In genomic region chr16:4990415-4990814, GRCh38 we compare ENCODE assay signal across 29 cellular contexts. TPM values are rescaled to one million over a fixed set of nuclear protein-coding genes. Genes with fewer than 3 reads are reported as not detected.
"Had no signal": no experiment of that assay in that cellular context is flagged by ENCODE, and none has a peak within 500 bp of the region (broad histone marks: within the 10 kb centered on the region; RNA-seq: fewer than 3 reads in every experiment).

No MANE protein-coding gene starts in this region.

- H3K36me3 ChIP-seq: ascending aorta, brain microvascular endothelial cell, gastrocnemius medialis, heart left ventricle had no signal

- H3K4me1 ChIP-seq: ascending aorta, gastrocnemius medialis had no signal

- FAIRE-seq: bronchial epithelial cell, colon had no signal

- H3K9me3 ChIP-seq: ascending aorta, gastrocnemius medialis had no signal

- H3K27ac ChIP-seq: ascending aorta, brain microvascular endothelial cell, gastrocnemius medialis, heart left ventricle had no signal

- DNase-seq: activated CD4-positive, alpha-beta memory T cell treated with anti-CD3 and anti-CD28 coated beads for 36 hours; activated CD4-positive, alpha-beta T cell treated with anti-CD3 and anti-CD28 coated beads for 36 hours; activated CD4-positive, alpha-beta T cell treated with anti-CD3 and anti-CD28 coated beads, Interleukin-2, amount 10 ng/mL, durations not matched to agents 24 days and 14 days; activated CD4-positive, CD25-positive, alpha-beta regulatory T cell; activated CD4-positive, CD25-positive, alpha-beta regulatory T cell treated with anti-CD3 and anti-CD28 coated beads, Interleukin-2, amount 50 U/mL, for 72 hours; activated CD8-positive, alpha-beta memory T cell treated with anti-CD3 and anti-CD28 coated beads, Interleukin-2, amount 10 ng/mL, durations not matched to agents 7 days and 5 days; activated CD8-positive, alpha-beta memory T cell treated with anti-CD3 and anti-CD28 coated beads, Interleukin-2, amount 50 U/mL, for 4 hours; activated CD8-positive, alpha-beta T cell treated with anti-CD3 and anti-CD28 coated beads, Interleukin-2, amount 10 ng/mL, durations not matched to agents 7 days and 5 days; activated gamma-delta T cell; activated naive CD4-positive, alpha-beta T cell; activated naive CD4-positive, alpha-beta T cell treated with anti-CD3 and anti-CD28 coated beads, Interleukin-2, amount 10 ng/mL, durations not matched to agents 7 days and 5 days; activated naive CD8-positive, alpha-beta T cell treated with anti-CD3 and anti-CD28 coated beads, Interleukin-2, amount 10 ng/mL, durations not matched to agents 7 days and 5 days; activated T-cell treated with anti-CD3 and anti-CD28 coated beads for 4 hours; activated T-cell treated with anti-CD3 and anti-CD28 coated beads, Interleukin-2, amount 50 U/mL, for 24 hours; activated T-cell treated with anti-CD3 and anti-CD28 coated beads, Interleukin-2, amount 50 U/mL, for 72 hours; brain microvascular endothelial cell; effector memory CD4-positive, alpha-beta T cell; endodermal cell; foreskin fibroblast; gastrocnemius medialis; glutamatergic neuron; heart left ventricle; T-helper 2 cell had no signal

- H3K4me3 ChIP-seq: ascending aorta, gastrocnemius medialis, heart left ventricle had no signal

RNA-seq across cellular contexts. Expression of gene SEC14L5, which starts 32.3 kb away (rescaled TPM):
- total RNA-seq: activated CD4-positive, alpha-beta T cell treated with anti-CD3 and anti-CD28 coated beads, Interleukin-2, amount 10 ng/mL, durations not matched to agents 24 days and 14 days; activated CD8-positive, alpha-beta memory T cell treated with anti-CD3 and anti-CD28 coated beads for 36 hours; activated CD8-positive, alpha-beta memory T cell treated with anti-CD3 and anti-CD28 coated beads, Interleukin-2, amount 10 ng/mL, durations not matched to agents 7 days and 5 days; activated CD8-positive, alpha-beta T cell treated with anti-CD3 and anti-CD28 coated beads, Interleukin-2, amount 10 ng/mL, durations not matched to agents 7 days and 5 days; T-helper 1 cell treated with Interleukin-12 subunit alpha and Interleukin-12 subunit beta and Interleukin-4 antibody, amounts not matched to agents 30 ng/mL and 1 ng/mL, for 36 hours had no signal

RNA-seq across cellular contexts. Expression of gene PPL, which starts 53.5 kb away (rescaled TPM):
- total RNA-seq: activated CD4-positive, alpha-beta T cell treated with anti-CD3 and anti-CD28 coated beads for 36 hours; activated CD4-positive, alpha-beta T cell treated with anti-CD3 and anti-CD28 coated beads, Interleukin-2, amount 10 ng/mL, durations not matched to agents 24 days and 14 days; activated CD8-positive, alpha-beta memory T cell treated with anti-CD3 and anti-CD28 coated beads for 36 hours; activated CD8-positive, alpha-beta T cell treated with anti-CD3 and anti-CD28 coated beads, Interleukin-2, amount 10 ng/mL, durations not matched to agents 7 days and 5 days; activated naive CD4-positive, alpha-beta T cell treated with anti-CD3 and anti-CD28 coated beads, Interleukin-2, amount 50 U/mL, for 72 hours; activated naive CD8-positive, alpha-beta T cell treated with anti-CD3 and anti-CD28 coated beads, Interleukin-2, amount 10 ng/mL, durations not matched to agents 7 days and 5 days; T-helper 1 cell treated with Interleukin-12 subunit alpha and Interleukin-12 subunit beta and Interleukin-4 antibody, amounts not matched to agents 30 ng/mL and 1 ng/mL, for 36 hours had no signal
